In genomic region chr15:64149424-64150235, GRCh38 we compare ENCODE assay signal across 1 cellular context.
TF ChIP-seq lines count a peak whose summit lies in the region.

No MANE protein-coding gene starts in this region.

TF ChIP-seq in K562, 482 proteins besides CTCF, POLR2A, EP300 and RAD21 (continued from another document and continues in another):
- TF ChIP-seq ARID3B (CRISPR knock-in tag; IDR thresholded peaks at IDR 0.05; ENCODE audit: borderline replicate concordance) (no peak), ARHGAP35 (IDR thresholded peaks at IDR 0.05; ENCODE audit: partially characterized antibody) (no peak), E2F4 (CRISPR knock-in tag; IDR thresholded peaks at IDR 0.05; ENCODE audit: low read depth) (no peak), HLTF (IDR thresholded peaks at IDR 0.05) (no peak), STAG1 (CRISPR knock-in tag; IDR thresholded peaks at IDR 0.05; ENCODE audit: borderline replicate concordance) (no peak), ILF3 (IDR thresholded peaks at IDR 0.05; ENCODE audit: borderline replicate concordance) (no peak), MAZ (CRISPR knock-in tag; conservative IDR thresholded peaks at IDR 0.05 in 1 of 2, IDR thresholded peaks at IDR 0.05 in 1 of 2) (0 out of 4 replicates have a peak, but pooled peaks of 1 of the 2 experiments have one; percentile 13), ZNF717 (CRISPR knock-in tag; IDR thresholded peaks at IDR 0.05) (no peak), ZNF354B (CRISPR knock-in tag; IDR thresholded peaks at IDR 0.05) (no peak), PHB2 (IDR thresholded peaks at IDR 0.05; ENCODE audit: low read depth) (no peak), CBX5 (IDR thresholded peaks at IDR 0.05; ENCODE audit: borderline replicate concordance, low read depth) (no peak), RNF2 (IDR thresholded peaks at IDR 0.05) (no peak), ZBTB26 (CRISPR knock-in tag; IDR thresholded peaks at IDR 0.05) (no peak), ZNF347 (CRISPR knock-in tag; IDR thresholded peaks at IDR 0.05; ENCODE audit: low read depth) (no peak), ZNF561 (CRISPR knock-in tag; conservative IDR thresholded peaks at IDR 0.05) (no peak), IRF1 (CRISPR knock-in tag; IDR thresholded peaks at IDR 0.05; ENCODE audit: borderline replicate concordance) (no peak), ZNF324 (CRISPR knock-in tag; IDR thresholded peaks at IDR 0.05) (no peak), ZFP36 (IDR thresholded peaks at IDR 0.05; ENCODE audit: low read depth, low read length, partially characterized antibody) (no peak), POLR2AphosphoS2 (IDR thresholded peaks at IDR 0.05; ENCODE audit: low read length) (no peak), CCAR2 (IDR thresholded peaks at IDR 0.05; ENCODE audit: low read depth, low read length) (no peak), REST (CRISPR knock-in tag; IDR thresholded peaks at IDR 0.05; ENCODE audit: low read depth) (no peak), TEAD4 (IDR thresholded peaks at IDR 0.05; ENCODE audit: low read length) (no peak), TEAD4 (CRISPR knock-in tag; IDR thresholded peaks at IDR 0.05; ENCODE audit: borderline replicate concordance) (no peak), RCOR1 (IDR thresholded peaks at IDR 0.05; ENCODE audit: borderline replicate concordance in 1 of 2, low read depth in 2 of 2, low read length in 2 of 2) (0 out of 4 replicates have a peak, but pooled peaks of 1 of the 2 experiments have one; percentile 33), ZNF274 (IDR thresholded peaks at IDR 0.05; ENCODE audit: borderline replicate concordance, low read depth, low read length) (no peak), NFYB (IDR thresholded peaks at IDR 0.05; ENCODE audit: extremely low read depth, insufficient read length) (no peak), SPI1 (IDR thresholded peaks at IDR 0.05; ENCODE audit: borderline replicate concordance, low read depth, low read length) (no peak), MGA (IDR thresholded peaks at IDR 0.05) (no peak)
- TF ChIP-seq, protein P1, sequence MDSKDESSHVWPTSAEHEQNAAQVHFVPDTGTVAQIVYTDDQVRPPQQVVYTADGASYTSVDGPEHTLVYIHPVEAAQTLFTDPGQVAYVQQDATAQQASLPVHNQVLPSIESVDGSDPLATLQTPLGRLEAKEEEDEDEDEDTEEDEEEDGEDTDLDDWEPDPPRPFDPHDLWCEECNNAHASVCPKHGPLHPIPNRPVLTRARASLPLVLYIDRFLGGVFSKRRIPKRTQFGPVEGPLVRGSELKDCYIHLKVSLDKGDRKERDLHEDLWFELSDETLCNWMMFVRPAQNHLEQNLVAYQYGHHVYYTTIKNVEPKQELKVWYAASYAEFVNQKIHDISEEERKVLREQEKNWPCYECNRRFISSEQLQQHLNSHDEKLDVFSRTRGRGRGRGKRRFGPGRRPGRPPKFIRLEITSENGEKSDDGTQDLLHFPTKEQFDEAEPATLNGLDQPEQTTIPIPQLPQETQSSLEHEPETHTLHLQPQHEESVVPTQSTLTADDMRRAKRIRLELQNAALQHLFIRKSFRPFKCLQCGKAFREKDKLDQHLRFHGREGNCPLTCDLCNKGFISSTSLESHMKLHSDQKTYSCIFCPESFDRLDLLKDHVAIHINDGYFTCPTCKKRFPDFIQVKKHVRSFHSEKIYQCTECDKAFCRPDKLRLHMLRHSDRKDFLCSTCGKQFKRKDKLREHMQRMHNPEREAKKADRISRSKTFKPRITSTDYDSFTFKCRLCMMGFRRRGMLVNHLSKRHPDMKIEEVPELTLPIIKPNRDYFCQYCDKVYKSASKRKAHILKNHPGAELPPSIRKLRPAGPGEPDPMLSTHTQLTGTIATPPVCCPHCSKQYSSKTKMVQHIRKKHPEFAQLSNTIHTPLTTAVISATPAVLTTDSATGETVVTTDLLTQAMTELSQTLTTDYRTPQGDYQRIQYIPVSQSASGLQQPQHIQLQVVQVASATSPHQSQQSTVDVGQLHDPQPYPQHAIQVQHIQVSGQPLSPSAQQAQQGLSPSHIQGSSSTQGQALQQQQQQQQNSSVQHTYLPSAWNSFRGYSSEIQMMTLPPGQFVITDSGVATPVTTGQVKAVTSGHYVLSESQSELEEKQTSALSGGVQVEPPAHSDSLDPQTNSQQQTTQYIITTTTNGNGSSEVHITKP (IDR thresholded peaks at IDR 0.05; ENCODE audit: partially characterized antibody): peak; percentile 28
